1 cellular context compared by ENCODE assay signal in the genomic region with DNA sequence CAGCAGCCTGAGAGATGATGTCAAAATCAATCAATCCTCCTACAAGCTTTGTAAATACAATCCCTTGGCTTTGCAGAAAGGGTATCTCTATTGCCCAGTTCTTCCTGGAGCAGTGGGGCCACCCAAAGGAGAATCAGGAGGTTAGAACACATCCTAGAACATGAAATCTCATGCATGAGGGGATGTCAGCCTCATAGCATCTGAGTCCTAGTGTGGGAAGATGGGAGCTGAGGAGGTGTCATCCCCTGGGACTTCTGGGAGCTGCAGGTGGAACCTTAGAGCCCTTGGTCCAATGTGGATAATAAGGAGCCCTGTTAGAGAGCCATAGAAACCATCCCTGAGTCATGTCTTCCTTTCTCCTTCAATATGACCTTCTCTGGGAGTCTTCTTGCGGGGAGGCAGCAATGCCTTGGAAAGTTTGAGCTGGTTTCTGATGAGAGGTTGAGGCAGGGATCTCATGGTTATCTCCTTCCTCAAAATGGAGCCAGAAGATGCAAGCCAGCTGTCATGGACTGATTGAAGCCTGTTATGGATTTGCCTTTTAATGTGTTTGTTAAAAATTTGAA.
TF ChIP-seq lines count a peak whose summit lies in the region.

No MANE protein-coding gene starts in this region.

TF ChIP-seq in H1, 55 proteins besides CTCF, POLR2A, EP300 and RAD21 (continued from another document):
- no peak for TF ChIP-seq ATF2 (IDR thresholded peaks at IDR 0.05; ENCODE audit: low read length)
- TF ChIP-seq BRCA1 (IDR thresholded peaks at IDR 0.05; ENCODE audit: low read depth, low read length), result no peak
- TF ChIP-seq POLR2AphosphoS5 (IDR thresholded peaks at IDR 0.05; ENCODE audit: low read depth, low read length), result peak; percentile 97
- TF ChIP-seq SP4 (IDR thresholded peaks at IDR 0.05; ENCODE audit: low read length), result no peak
- TF ChIP-seq POU5F1 (IDR thresholded peaks at IDR 0.05; ENCODE audit: low read depth, low read length), result no peak
- TF ChIP-seq SUZ12 (IDR thresholded peaks at IDR 0.05; ENCODE audit: low read length), result no peak
